1 cellular context compared by ENCODE assay signal in the genomic region with DNA sequence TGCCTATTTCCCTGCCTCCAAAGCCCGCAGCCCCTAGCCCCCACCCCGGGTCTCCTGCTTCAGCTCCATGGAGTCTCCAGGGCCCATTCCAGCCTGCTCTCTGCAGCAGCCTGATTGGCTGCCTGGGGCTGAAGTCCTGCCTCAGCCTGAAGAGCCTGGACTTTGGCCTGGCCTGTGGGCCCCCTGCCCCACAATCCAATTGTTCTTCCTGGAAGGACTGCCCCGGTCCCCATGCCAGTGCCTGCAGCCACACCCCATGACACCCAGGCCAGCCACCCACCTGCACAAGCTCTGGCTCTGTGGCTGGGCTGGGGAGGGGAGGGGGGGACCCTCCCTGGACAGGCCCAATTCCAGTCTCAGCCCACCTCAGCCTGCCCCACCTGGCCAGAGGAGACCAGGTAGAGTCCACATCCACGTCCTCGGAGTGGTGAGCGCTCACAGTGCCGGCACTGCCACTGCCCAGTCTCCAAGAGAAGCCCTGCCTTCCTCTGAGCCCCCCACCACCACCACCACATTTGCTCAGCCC.
TF ChIP-seq lines count a peak whose summit lies in the region.

No MANE protein-coding gene starts in this region.

TF ChIP-seq in HepG2, 621 proteins besides CTCF, POLR2A, EP300 and RAD21 (continued from another document and continues in another):
- TF ChIP-seq, protein P1, sequence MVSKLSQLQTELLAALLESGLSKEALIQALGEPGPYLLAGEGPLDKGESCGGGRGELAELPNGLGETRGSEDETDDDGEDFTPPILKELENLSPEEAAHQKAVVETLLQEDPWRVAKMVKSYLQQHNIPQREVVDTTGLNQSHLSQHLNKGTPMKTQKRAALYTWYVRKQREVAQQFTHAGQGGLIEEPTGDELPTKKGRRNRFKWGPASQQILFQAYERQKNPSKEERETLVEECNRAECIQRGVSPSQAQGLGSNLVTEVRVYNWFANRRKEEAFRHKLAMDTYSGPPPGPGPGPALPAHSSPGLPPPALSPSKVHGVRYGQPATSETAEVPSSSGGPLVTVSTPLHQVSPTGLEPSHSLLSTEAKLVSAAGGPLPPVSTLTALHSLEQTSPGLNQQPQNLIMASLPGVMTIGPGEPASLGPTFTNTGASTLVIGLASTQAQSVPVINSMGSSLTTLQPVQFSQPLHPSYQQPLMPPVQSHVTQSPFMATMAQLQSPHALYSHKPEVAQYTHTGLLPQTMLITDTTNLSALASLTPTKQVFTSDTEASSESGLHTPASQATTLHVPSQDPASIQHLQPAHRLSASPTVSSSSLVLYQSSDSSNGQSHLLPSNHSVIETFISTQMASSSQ (IDR thresholded peaks at IDR 0.05; ENCODE audit: low read depth): no peak
- TF ChIP-seq, protein P1 (CRISPR knock-in tag; IDR thresholded peaks at IDR 0.05; ENCODE audit: borderline replicate concordance): peak; percentile 49; the same call in 1 of the 2 replicates
- TF ChIP-seq TFE3 (CRISPR knock-in tag; IDR thresholded peaks at IDR 0.05): peak; percentile 90
- TF ChIP-seq ZNF282 (IDR thresholded peaks at IDR 0.05; ENCODE audit: partially characterized antibody): no peak
- TF ChIP-seq FLYWCH1 (CRISPR knock-in tag; IDR thresholded peaks at IDR 0.05): no peak
- no peak for TF ChIP-seq MTF1 (CRISPR knock-in tag; IDR thresholded peaks at IDR 0.05)
- peak; percentile 28; the same call in 1 of the 2 replicates for TF ChIP-seq ZFP36L1 (CRISPR knock-in tag; IDR thresholded peaks at IDR 0.05)
- TF ChIP-seq, protein P2, sequence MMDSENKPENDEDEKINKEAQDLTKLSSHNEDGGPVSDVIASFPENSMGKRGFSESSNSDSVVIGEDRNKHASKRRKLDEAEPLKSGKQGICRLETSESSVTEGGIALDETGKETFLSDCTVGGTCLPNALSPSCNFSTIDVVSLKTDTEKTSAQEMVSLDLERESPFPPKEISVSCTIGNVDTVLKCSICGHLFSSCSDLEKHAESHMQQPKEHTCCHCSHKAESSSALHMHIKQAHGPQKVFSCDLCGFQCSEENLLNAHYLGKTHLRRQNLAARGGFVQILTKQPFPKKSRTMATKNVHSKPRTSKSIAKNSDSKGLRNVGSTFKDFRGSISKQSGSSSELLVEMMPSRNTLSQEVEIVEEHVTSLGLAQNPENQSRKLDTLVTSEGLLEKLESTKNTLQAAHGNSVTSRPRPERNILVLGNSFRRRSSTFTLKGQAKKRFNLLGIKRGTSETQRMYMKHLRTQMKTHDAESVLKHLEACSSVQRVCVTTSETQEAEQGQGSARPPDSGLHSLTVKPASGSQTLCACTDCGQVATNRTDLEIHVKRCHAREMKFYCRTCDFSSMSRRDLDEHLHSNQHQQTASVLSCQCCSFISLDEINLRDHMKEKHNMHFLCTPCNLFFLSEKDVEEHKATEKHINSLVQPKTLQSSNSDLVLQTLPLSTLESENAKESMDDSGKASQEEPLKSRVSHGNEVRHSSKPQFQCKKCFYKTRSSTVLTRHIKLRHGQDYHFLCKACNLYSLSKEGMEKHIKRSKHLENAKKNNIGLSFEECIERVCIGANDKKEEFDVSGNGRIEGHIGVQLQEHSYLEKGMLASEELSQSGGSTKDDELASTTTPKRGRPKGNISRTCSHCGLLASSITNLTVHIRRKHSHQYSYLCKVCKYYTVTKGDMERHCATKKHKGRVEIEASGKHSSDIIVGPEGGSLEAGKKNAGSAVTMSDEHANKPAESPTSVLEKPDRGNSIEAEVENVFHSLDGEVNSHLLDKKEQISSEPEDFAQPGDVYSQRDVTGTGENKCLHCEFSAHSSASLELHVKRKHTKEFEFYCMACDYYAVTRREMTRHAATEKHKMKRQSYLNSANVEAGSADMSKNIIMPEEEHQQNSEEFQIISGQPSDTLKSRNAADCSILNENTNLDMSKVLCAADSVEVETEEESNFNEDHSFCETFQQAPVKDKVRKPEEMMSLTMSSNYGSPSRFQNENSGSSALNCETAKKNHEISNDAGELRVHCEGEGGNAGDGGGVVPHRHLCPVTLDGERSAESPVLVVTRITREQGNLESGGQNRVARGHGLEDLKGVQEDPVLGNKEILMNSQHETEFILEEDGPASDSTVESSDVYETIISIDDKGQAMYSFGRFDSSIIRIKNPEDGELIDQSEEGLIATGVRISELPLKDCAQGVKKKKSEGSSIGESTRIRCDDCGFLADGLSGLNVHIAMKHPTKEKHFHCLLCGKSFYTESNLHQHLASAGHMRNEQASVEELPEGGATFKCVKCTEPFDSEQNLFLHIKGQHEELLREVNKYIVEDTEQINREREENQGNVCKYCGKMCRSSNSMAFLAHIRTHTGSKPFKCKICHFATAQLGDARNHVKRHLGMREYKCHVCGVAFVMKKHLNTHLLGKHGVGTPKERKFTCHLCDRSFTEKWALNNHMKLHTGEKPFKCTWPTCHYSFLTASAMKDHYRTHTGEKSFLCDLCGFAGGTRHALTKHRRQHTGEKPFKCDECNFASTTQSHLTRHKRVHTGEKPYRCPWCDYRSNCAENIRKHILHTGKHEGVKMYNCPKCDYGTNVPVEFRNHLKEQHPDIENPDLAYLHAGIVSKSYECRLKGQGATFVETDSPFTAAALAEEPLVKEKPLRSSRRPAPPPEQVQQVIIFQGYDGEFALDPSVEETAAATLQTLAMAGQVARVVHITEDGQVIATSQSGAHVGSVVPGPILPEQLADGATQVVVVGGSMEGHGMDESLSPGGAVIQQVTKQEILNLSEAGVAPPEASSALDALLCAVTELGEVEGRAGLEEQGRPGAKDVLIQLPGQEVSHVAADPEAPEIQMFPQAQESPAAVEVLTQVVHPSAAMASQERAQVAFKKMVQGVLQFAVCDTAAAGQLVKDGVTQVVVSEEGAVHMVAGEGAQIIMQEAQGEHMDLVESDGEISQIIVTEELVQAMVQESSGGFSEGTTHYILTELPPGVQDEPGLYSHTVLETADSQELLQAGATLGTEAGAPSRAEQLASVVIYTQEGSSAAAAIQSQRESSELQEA (CRISPR knock-in tag; IDR thresholded peaks at IDR 0.05; ENCODE audit: not compliant biosample characterization): no peak
- TF ChIP-seq NFIC (IDR thresholded peaks at IDR 0.05; ENCODE audit: low read length): no peak
- no peak for TF ChIP-seq GPBP1L1 (CRISPR knock-in tag; IDR thresholded peaks at IDR 0.05)
- no peak for TF ChIP-seq PAX8 (CRISPR knock-in tag; IDR thresholded peaks at IDR 0.05; ENCODE audit: borderline replicate concordance)
- TF ChIP-seq SETDB1 (CRISPR knock-in tag; IDR thresholded peaks at IDR 0.05; ENCODE audit: borderline replicate concordance): no peak
- TF ChIP-seq ZNF552 (CRISPR knock-in tag; IDR thresholded peaks at IDR 0.05; ENCODE audit: borderline replicate concordance): no peak; the same call in 1 of the 2 replicates
- TF ChIP-seq, protein P3, sequence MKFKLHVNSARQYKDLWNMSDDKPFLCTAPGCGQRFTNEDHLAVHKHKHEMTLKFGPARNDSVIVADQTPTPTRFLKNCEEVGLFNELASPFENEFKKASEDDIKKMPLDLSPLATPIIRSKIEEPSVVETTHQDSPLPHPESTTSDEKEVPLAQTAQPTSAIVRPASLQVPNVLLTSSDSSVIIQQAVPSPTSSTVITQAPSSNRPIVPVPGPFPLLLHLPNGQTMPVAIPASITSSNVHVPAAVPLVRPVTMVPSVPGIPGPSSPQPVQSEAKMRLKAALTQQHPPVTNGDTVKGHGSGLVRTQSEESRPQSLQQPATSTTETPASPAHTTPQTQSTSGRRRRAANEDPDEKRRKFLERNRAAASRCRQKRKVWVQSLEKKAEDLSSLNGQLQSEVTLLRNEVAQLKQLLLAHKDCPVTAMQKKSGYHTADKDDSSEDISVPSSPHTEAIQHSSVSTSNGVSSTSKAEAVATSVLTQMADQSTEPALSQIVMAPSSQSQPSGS (CRISPR knock-in tag; IDR thresholded peaks at IDR 0.05): peak; percentile 45; the same call in 1 of the 2 replicates
- 0 out of 2 replicates have a peak, but pooled peaks have one; percentile 2 for TF ChIP-seq SUZ12 (IDR thresholded peaks at IDR 0.05; ENCODE audit: low read depth, low read length)
- TF ChIP-seq ZC3H13 (CRISPR knock-in tag; IDR thresholded peaks at IDR 0.05): no peak
- peak; percentile 77 for TF ChIP-seq ZSCAN21 (CRISPR knock-in tag; IDR thresholded peaks at IDR 0.05; ENCODE audit: borderline replicate concordance)
- no peak for TF ChIP-seq ZNF562 (CRISPR knock-in tag; IDR thresholded peaks at IDR 0.05; ENCODE audit: borderline replicate concordance)
- no peak for TF ChIP-seq ZNF3 (CRISPR knock-in tag; IDR thresholded peaks at IDR 0.05)
- no peak for TF ChIP-seq CSRNP2 (CRISPR knock-in tag; conservative IDR thresholded peaks at IDR 0.05; ENCODE audit: low read depth)
- TF ChIP-seq SRY (CRISPR knock-in tag; IDR thresholded peaks at IDR 0.05): no peak; the same call in none of the 2 replicates
- no peak for TF ChIP-seq ZNF33A (CRISPR knock-in tag; IDR thresholded peaks at IDR 0.05; ENCODE audit: borderline replicate concordance)
- no peak for TF ChIP-seq ZNF17 (CRISPR knock-in tag; IDR thresholded peaks at IDR 0.05)
- TF ChIP-seq SOX6 (IDR thresholded peaks at IDR 0.05): no peak
- TF ChIP-seq SOX6 (CRISPR knock-in tag; IDR thresholded peaks at IDR 0.05): peak; percentile 99
- peak; percentile 70; the same call in 1 of the 2 replicates for TF ChIP-seq FOXO1 (CRISPR knock-in tag; IDR thresholded peaks at IDR 0.05)
- 0 out of 2 replicates have a peak, but pooled peaks have one; percentile 12 for TF ChIP-seq AKAP8 (CRISPR knock-in tag; IDR thresholded peaks at IDR 0.05)
- peak; percentile 72 for TF ChIP-seq XRCC5 (optimal IDR thresholded peaks at IDR 0.05; ENCODE audit: low read length)
- TF ChIP-seq SALL2 (CRISPR knock-in tag; IDR thresholded peaks at IDR 0.05): 0 out of 2 replicates have a peak, but pooled peaks have one; percentile 22
- peak; percentile 80; the same call in 1 of the 2 replicates for TF ChIP-seq MXD3 (CRISPR knock-in tag; IDR thresholded peaks at IDR 0.05)
- no peak for TF ChIP-seq ZNF138 (CRISPR knock-in tag; IDR thresholded peaks at IDR 0.05; ENCODE audit: low read depth)
- TF ChIP-seq SMC3 (IDR thresholded peaks at IDR 0.05; ENCODE audit: low read length): no peak; the same call in 1 of the 2 replicates
- TF ChIP-seq KAT8 (CRISPR knock-in tag; IDR thresholded peaks at IDR 0.05): peak; percentile 92
- 0 out of 2 replicates have a peak, but pooled peaks have one; percentile 70 for TF ChIP-seq MATR3 (CRISPR knock-in tag; IDR thresholded peaks at IDR 0.05)
- TF ChIP-seq ZNF761 (CRISPR knock-in tag; conservative IDR thresholded peaks at IDR 0.05): no peak
- TF ChIP-seq KAT7 (CRISPR knock-in tag; IDR thresholded peaks at IDR 0.05; ENCODE audit: borderline replicate concordance): peak; percentile 93; the same call in 1 of the 2 replicates
- TF ChIP-seq, protein P4, sequence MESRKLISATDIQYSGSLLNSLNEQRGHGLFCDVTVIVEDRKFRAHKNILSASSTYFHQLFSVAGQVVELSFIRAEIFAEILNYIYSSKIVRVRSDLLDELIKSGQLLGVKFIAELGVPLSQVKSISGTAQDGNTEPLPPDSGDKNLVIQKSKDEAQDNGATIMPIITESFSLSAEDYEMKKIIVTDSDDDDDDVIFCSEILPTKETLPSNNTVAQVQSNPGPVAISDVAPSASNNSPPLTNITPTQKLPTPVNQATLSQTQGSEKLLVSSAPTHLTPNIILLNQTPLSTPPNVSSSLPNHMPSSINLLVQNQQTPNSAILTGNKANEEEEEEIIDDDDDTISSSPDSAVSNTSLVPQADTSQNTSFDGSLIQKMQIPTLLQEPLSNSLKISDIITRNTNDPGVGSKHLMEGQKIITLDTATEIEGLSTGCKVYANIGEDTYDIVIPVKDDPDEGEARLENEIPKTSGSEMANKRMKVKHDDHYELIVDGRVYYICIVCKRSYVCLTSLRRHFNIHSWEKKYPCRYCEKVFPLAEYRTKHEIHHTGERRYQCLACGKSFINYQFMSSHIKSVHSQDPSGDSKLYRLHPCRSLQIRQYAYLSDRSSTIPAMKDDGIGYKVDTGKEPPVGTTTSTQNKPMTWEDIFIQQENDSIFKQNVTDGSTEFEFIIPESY (CRISPR knock-in tag; IDR thresholded peaks at IDR 0.05): peak; percentile 32; the same call in 1 of the 2 replicates
